8 cellular contexts compared by ENCODE assay signal in the genomic region with DNA sequence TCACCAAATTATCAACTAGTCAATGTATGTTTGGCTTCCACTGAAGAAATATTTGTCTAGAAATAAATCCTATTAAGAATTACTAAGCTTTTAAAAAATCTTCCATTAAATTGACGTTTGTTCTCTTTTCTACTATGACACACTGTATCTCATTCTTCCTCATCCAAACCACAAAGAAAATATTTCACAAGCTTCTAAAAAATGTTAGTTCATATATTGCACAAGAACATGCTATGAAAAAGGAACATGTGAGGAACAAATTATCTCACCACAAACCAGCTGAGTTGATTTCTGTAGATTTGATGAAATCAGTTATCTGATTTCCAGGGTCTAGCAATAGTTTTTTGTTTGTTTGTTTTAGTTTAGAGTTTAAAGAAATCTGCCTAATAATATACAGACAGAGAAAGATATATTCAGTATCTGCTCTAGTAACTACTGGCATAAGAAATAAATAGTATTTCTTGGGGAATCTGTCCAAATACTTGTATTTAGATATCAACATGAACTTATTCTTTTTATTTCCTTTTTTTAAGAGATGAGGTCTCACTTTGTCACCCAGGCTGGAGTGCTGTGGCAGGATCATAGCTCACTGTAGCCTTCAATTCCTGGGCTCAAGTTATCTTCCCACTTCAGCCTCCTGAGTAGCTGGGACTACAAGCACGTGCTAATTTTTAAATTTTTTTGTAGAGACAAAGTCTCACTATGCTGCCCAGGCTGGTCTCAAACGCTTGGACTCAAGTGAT.
DNase-seq lines count a peak whose midpoint lies in the region; ATAC-seq and TF ChIP-seq lines count a peak whose summit lies in the region.

No MANE protein-coding gene starts in this region.

- no peaks in the 10 kb centered on the region for H3K27me3 ChIP-seq in gastrocnemius medialis

- TF ChIP-seq CTCF in fibroblast of pulmonary artery (IDR thresholded peaks at IDR 0.05; ENCODE audit: low read length, missing control alignments) (no peak), gastrocnemius medialis (IDR thresholded peaks at IDR 0.05 in 4 of 5, conservative IDR thresholded peaks at IDR 0.05 in 1 of 5) (no peak)

- intact Hi-C loops in gastrocnemius medialis (cut with DNase I; ENCODE audit: low total_unique reads) = no loop called here

- ATAC-seq in gastrocnemius medialis (peak; percentile 56 to 78), GM21528 (IDR thresholded peaks at IDR 0.05; ENCODE audit: low FRiP score, unreplicated experiment) (no peak)

- no peak overlapping the region for H3K4me3 ChIP-seq in fibroblast of pulmonary artery (replicated peaks; ENCODE audit: low read depth, low read length)
- no peak overlapping the region for H3K4me3 ChIP-seq in gastrocnemius medialis

- TF ChIP-seq POLR2A in gastrocnemius medialis (IDR thresholded peaks at IDR 0.05) = no peak

- DNase-seq in GM04503 (ENCODE audit: low read depth) (peak; percentile 81), RPMI7951 (ENCODE audit: low read depth) (peak; percentile 67), fibroblast of pulmonary artery (ENCODE audit: low read depth) (peak; percentile 91), gastrocnemius medialis (no peak), NCI-H2107 (lab: John Stamatoyannopoulos, UW) (no peak), hypothalamus (lab: John Stamatoyannopoulos, UW) (no peak), HUDEP-2 (lab: John Stamatoyannopoulos, UW; ENCODE audit: unreplicated experiment in 76 of 76) (no peak)

- H3K4me1 ChIP-seq in gastrocnemius medialis = peaks cover 0 to 1% of the 10 kb centered on the region in 2 donors

- in situ Hi-C loops in gastrocnemius medialis (cut with MboI; ENCODE audit: low sequenced_read_pairs in 4 of 4) = no loop called here

- H3K36me3 ChIP-seq in gastrocnemius medialis = no peaks in the 10 kb centered on the region

- H3K27ac ChIP-seq in gastrocnemius medialis = peak overlapping the region; percentile 20 to 61 (median 32)

- H3K9me3 ChIP-seq in gastrocnemius medialis = no peaks in the 10 kb centered on the region

Comparison
In these comparisons a context has a peak if more than half of its experiments do, and no peak if none do; other contexts are left out.
1. DNase-seq: peak in GM04503 (single experiment), RPMI7951 (single experiment) and fibroblast of pulmonary artery (single experiment); none in gastrocnemius medialis (0 of 2), NCI-H2107 (single experiment), hypothalamus (0 of 51) and HUDEP-2 (0 of 76).